Comparison of ENCODE assay signal across 28 cellular contexts in genomic region chrX:35841872-35842271, GRCh38. TPM values are rescaled to one million over a fixed set of nuclear protein-coding genes. Genes with fewer than 3 reads are reported as not detected.
DNase-seq lines count a peak whose midpoint lies in the region; ATAC-seq and TF ChIP-seq lines count a peak whose summit lies in the region.
"Had no signal": no experiment of that assay in that cellular context is flagged by ENCODE, and none has a peak within 500 bp of the region (broad histone marks: within the 10 kb centered on the region; RNA-seq: fewer than 3 reads in every experiment).

No MANE protein-coding gene starts in this region.

- POLR2A ChIA-PET in Caco-2 (lab: Charles Lee) = no interaction called here

- no peaks in the 10 kb centered on the region for H3K27me3 Mint-ChIP-seq in CD14-positive monocyte (ENCODE audit: low read depth in 3 of 3)
- H3K27me3 Mint-ChIP-seq in Caco-2 (ENCODE audit: insufficient read depth, unreplicated experiment) = no peaks in the 10 kb centered on the region
- H3K27me3 Mint-ChIP-seq: natural killer cell treated with Interleukin-12 subunit alpha and Interleukin-12 subunit beta and Interleukin-15 and Interleukin-18, amount 100 ng/mL, for 72 hours; T-helper 17 cell had no signal

- 32% methylated on average over 2 of the region's 2 CpGs for WGBS in right cardiac atrium

- H3K9me3 Mint-ChIP-seq in CD14-positive monocyte (peaks cover 0 to 7% (median 0%) of the 10 kb centered on the region in 7 donors), Caco-2 (ENCODE audit: unreplicated experiment) (no peaks in the 10 kb centered on the region)
- H3K9me3 Mint-ChIP-seq: activated T-cell treated with anti-CD3 and anti-CD28 coated beads, Interleukin-2, amount 50 U/mL, for 4 hours had no signal

- H3K9me3 ChIP-seq in Caco-2 (no peaks in the 10 kb centered on the region), right cardiac atrium (ENCODE audit: control insufficient read depth, low read length) (no peaks in the 10 kb centered on the region)
- H3K9me3 ChIP-seq: body of pancreas, transverse colon had no signal

- H3K27ac ChIP-seq in right cardiac atrium (ENCODE audit: low read length) = no peak overlapping the region
- H3K27ac ChIP-seq: body of pancreas, RWPE1, skin epidermis, transverse colon had no signal

- no peak for ATAC-seq in right cardiac atrium
- ATAC-seq: activated T-cell treated with anti-CD3 and anti-CD28 coated beads, Interleukin-2, amount 50 U/mL, for 4 hours; body of pancreas; natural killer cell treated with Interleukin-12 subunit alpha and Interleukin-12 subunit beta and Interleukin-15 and Interleukin-18, amount 100 ng/mL, for 72 hours; T-helper 17 cell had no signal

- H3K27me3 ChIP-seq in Caco-2 (replicated peaks; ENCODE audit: control insufficient read depth, insufficient read depth, low read length) (no peaks in the 10 kb centered on the region), right cardiac atrium (ENCODE audit: control insufficient read depth, insufficient read depth) (no peaks in the 10 kb centered on the region)
- H3K27me3 ChIP-seq: body of pancreas, transverse colon had no signal

- no peak overlapping the region for H3K4me3 ChIP-seq in Caco-2 (ENCODE audit: low read depth, low read length)
- H3K4me3 ChIP-seq in right cardiac atrium (ENCODE audit: low read length) = no peak overlapping the region
- H3K4me3 ChIP-seq: body of pancreas, SK-N-MC, skin epidermis, transverse colon had no signal

- peak overlapping the region in 1 of 7 donors; percentile 7 for H3K27ac Mint-ChIP-seq in CD14-positive monocyte
- no peak overlapping the region for H3K27ac Mint-ChIP-seq in Caco-2 (ENCODE audit: unreplicated experiment)
- H3K27ac Mint-ChIP-seq: natural killer cell treated with Interleukin-12 subunit alpha and Interleukin-12 subunit beta and Interleukin-15 and Interleukin-18, amount 100 ng/mL, for 72 hours; T-helper 17 cell had no signal

- peaks cover 25% of the 10 kb centered on the region for H3K4me1 Mint-ChIP-seq in CD14-positive monocyte
- H3K4me1 Mint-ChIP-seq in Caco-2 (ENCODE audit: low read depth, unreplicated experiment) = no peaks in the 10 kb centered on the region
- H3K4me1 Mint-ChIP-seq: T-helper 17 cell had no signal

- no TSS peak for BruUV-seq in Caco-2 (replicated peaks; lab: Mats Ljungman, UMichigan)

- no peaks in the 10 kb centered on the region for H3K36me3 ChIP-seq in Caco-2 (ENCODE audit: control insufficient read depth, insufficient read depth, low read length)
- H3K36me3 ChIP-seq: transverse colon had no signal

- H3K36me3 Mint-ChIP-seq in CD14-positive monocyte = peaks cover 0 to 2% of the 10 kb centered on the region in 2 donors
- no peaks in the 10 kb centered on the region for H3K36me3 Mint-ChIP-seq in Caco-2 (ENCODE audit: insufficient read depth, unreplicated experiment)
- H3K36me3 Mint-ChIP-seq: natural killer cell treated with Interleukin-12 subunit alpha and Interleukin-12 subunit beta and Interleukin-15 and Interleukin-18, amount 100 ng/mL, for 72 hours had no signal

- DNase-seq in CD14-positive monocyte (ENCODE audit: low spot score) (peak; percentile 33), HPDE6-E6E7 (ENCODE audit: extremely low spot score) (peak; percentile 23), RKO (ENCODE audit: low spot score) (peak; percentile 39), kidney tubule cell (ENCODE audit: low spot score) (peak; percentile 57), Caco-2 (no peak), DMS79 (lab: John Stamatoyannopoulos, UW) (no peak), right cardiac atrium (no peak)
- DNase-seq in stimulated activated CD4-positive, alpha-beta T cell treated with anti-CD3 and anti-CD28 coated beads, Interleukin-2, amount 100 ng/mL, for 48 hours = no peak
- DNase-seq: activated CD4-positive, alpha-beta T cell treated with anti-CD3 and anti-CD28 coated beads for 4 hours; activated naive CD4-positive, alpha-beta T cell; activated T-cell treated with anti-CD3 and anti-CD28 coated beads, Interleukin-2, amount 50 U/mL, for 4 hours; body of pancreas; Calu3; NCI-H2029; NCI-H526; stimulated activated CD8-positive, alpha-beta memory T cell treated with anti-CD3 and anti-CD28 coated beads, Interleukin-4, amount 100 ng/mL, for 48 hours; T-helper 17 cell; transverse colon had no signal

- CTCF ChIA-PET in Caco-2 (lab: Charles Lee) = no interaction called here

- no peak overlapping the region for H3K4me3 Mint-ChIP-seq in CD14-positive monocyte
- no peak overlapping the region for H3K4me3 Mint-ChIP-seq in Caco-2 (ENCODE audit: unreplicated experiment)
- H3K4me3 Mint-ChIP-seq: activated T-cell treated with anti-CD3 and anti-CD28 coated beads, Interleukin-2, amount 50 U/mL, for 4 hours; natural killer cell treated with Interleukin-12 subunit alpha and Interleukin-12 subunit beta and Interleukin-15 and Interleukin-18, amount 100 ng/mL, for 72 hours; T-helper 17 cell had no signal

- H3K4me1 ChIP-seq in Caco-2 (no peaks in the 10 kb centered on the region), right cardiac atrium (ENCODE audit: control insufficient read depth, insufficient read depth, low read length) (no peaks in the 10 kb centered on the region)
- H3K4me1 ChIP-seq: body of pancreas, transverse colon had no signal

- intact Hi-C loops in CD14-positive monocyte (cut with micrococcal nuclease) (no loop called here), Caco-2 (cut with micrococcal nuclease; ENCODE audit: unreplicated experiment) (no loop called here), right cardiac atrium (cut with DNase I) (no loop called here)

- TF ChIP-seq CTCF in CD14-positive monocyte (IDR thresholded peaks at IDR 0.05) (no peak), Caco-2 (IDR thresholded peaks at IDR 0.05; ENCODE audit: insufficient read depth in 1 of 2, low read depth in 1 of 2, low read length in 1 of 2, severe bottlenecking in 1 of 2, unreplicated experiment in 1 of 2) (no peak)

RNA-seq across cellular contexts. Expression of gene MAGEB16, which starts 43.7 kb away (rescaled TPM):
- polyA plus RNA-seq in CD14-positive monocyte (not detected), right cardiac atrium (not detected)
- total RNA-seq in Caco-2 (2022) (not detected in 2 replicates), right cardiac atrium (not detected)
- total RNA-seq: activated T-cell treated with anti-CD3 and anti-CD28 coated beads, Interleukin-2, amount 50 U/mL, for 4 hours; body of pancreas; Calu3; chondrocyte; LHCN-M2; lower leg skin; natural killer cell treated with Interleukin-12 subunit alpha and Interleukin-12 subunit beta and Interleukin-15 and Interleukin-18, amount 100 ng/mL, for 72 hours; osteoblast; T-helper 17 cell; transverse colon had no signal
- polyA plus RNA-seq: BJ, keratinocyte had no signal

Comparison
In these comparisons a context has a peak if more than half of its experiments do, and no peak if none do; other contexts are left out.
1. DNase-seq: peak in CD14-positive monocyte (single experiment), HPDE6-E6E7 (single experiment), RKO (single experiment) and kidney tubule cell (single experiment); none in stimulated activated CD4-positive, alpha-beta T cell treated with anti-CD3 and anti-CD28 coated beads, Interleukin-2, amount 100 ng/mL, for 48 hours (0 of 2), Caco-2 (0 of 2), DMS79 (single experiment) and right cardiac atrium (0 of 3).